In the genomic region with DNA sequence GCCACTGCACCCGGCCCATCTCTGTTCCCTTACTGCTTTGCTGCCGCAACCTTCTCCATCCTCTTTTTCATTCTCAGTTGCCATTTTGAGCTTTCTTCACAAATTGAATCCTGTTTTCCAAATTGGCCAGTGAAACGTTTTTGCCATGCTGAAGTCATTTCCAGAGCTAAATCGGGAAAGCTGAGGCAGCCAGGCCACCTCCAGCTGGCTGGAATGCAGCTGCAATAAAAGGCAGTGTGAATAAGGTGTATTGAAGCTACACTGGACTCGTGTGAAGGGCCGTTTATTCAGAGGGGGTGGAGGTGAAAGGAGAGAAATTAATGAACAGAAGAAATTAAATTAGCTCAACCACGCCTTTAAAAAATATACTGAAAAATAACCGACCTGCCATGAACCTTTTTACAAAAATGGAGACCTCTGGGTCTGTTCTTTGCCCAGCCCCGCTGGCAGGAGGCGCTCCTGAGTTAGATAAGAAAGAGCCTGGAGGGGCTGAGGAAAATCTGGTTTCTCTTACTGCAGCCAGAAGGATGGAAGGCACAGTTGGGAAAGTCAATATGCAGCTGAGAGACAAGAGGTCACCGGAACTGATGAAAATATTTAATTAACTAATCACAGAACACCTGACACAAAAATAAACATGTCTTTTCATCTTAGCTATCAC, we compare ENCODE assay signal across 15 cellular contexts.
DNase-seq lines count a peak whose midpoint lies in the region; ATAC-seq, FAIRE-seq and TF ChIP-seq lines count a peak whose summit lies in the region.
"Had no signal": no experiment of that assay in that cellular context is flagged by ENCODE, and none has a peak within 500 bp of the region (broad histone marks: within the 10 kb centered on the region; RNA-seq: fewer than 3 reads in every experiment).

No MANE protein-coding gene starts in this region.

- BruUV-seq in A673 (replicated peaks; lab: Mats Ljungman, UMichigan) = no TSS peak

- DNase-seq in A673 (ENCODE audit: low spot score) (peak; percentile 21), GM13977 (ENCODE audit: low spot score) (no peak), glutamatergic neuron (peak; percentile 65), NCI-H1930 (lab: John Stamatoyannopoulos, UW) (no peak), RCC 7860 (ENCODE audit: low spot score) (no peak), MV-4-11 (lab: John Stamatoyannopoulos, UW) (no peak)
- DNase-seq: activated CD8-positive, alpha-beta memory T cell treated with anti-CD3 and anti-CD28 coated beads for 24 hours; AML-193; esophagus squamous epithelium; mucosa of descending colon had no signal

- peaks cover 6% of the 10 kb centered on the region for H3K9me3 Mint-ChIP-seq in glutamatergic neuron (ENCODE audit: unreplicated experiment)
- H3K9me3 Mint-ChIP-seq: activated naive CD4-positive, alpha-beta T cell treated with anti-CD3 and anti-CD28 coated beads, Interleukin-2, amount 50 U/mL, for 24 hours had no signal

- no peaks in the 10 kb centered on the region for H3K4me1 ChIP-seq in A673 (ENCODE audit: insufficient read depth, low read length, poor library complexity, severe bottlenecking)
- H3K4me1 ChIP-seq: prostate gland had no signal

- H3K4me3 ChIP-seq in A673 (ENCODE audit: low read depth, low read length, poor library complexity, severe bottlenecking) = no peak overlapping the region
- H3K4me3 ChIP-seq: esophagus squamous epithelium, mucosa of descending colon, prostate gland had no signal

- FAIRE-seq in RCC 7860 (lab: Jason Lieb, UNC) = no peak
- FAIRE-seq: G401.6 had no signal

- in situ Hi-C loops in GM13977 (cut with MboI; ENCODE audit: low pct_unique_long_range_greater_than_20kb, low sequenced_read_pairs, unreplicated experiment) = no loop called here

- H3K27ac Mint-ChIP-seq in glutamatergic neuron (ENCODE audit: unreplicated experiment) = peak overlapping the region; percentile 50
- H3K27ac Mint-ChIP-seq: activated naive CD4-positive, alpha-beta T cell treated with anti-CD3 and anti-CD28 coated beads, Interleukin-2, amount 50 U/mL, for 24 hours had no signal

- intact Hi-C loops in A673 (cut with micrococcal nuclease; ENCODE audit: unreplicated experiment) = loop anchor here (10.0 kb wide), 1 partner anchor 211 kb away; no protein-coding TSS in a partner anchor

- H3K36me3 ChIP-seq in A673 (ENCODE audit: insufficient read depth, low read length, poor library complexity, severe bottlenecking) = no peaks in the 10 kb centered on the region
- H3K36me3 ChIP-seq: esophagus squamous epithelium, prostate gland had no signal

- CTCF ChIA-PET in A673 (lab: Charles Lee) = no interaction called here

- no peak overlapping the region for H3K4me3 Mint-ChIP-seq in glutamatergic neuron (ENCODE audit: unreplicated experiment)
- H3K4me3 Mint-ChIP-seq: activated naive CD4-positive, alpha-beta T cell treated with anti-CD3 and anti-CD28 coated beads, Interleukin-2, amount 50 U/mL, for 24 hours had no signal

- no peaks in the 10 kb centered on the region for H3K27me3 ChIP-seq in A673 (replicated peaks; ENCODE audit: insufficient read depth, low read depth, low read length, poor library complexity)
- H3K27me3 ChIP-seq: esophagus squamous epithelium had no signal

- no peak overlapping the region for H3K27ac ChIP-seq in A673 (ENCODE audit: low read depth, low read length, poor library complexity, severe bottlenecking)
- H3K27ac ChIP-seq: prostate gland had no signal

- H3K36me3 Mint-ChIP-seq in glutamatergic neuron (ENCODE audit: unreplicated experiment) = no peaks in the 10 kb centered on the region

- H3K4me1 Mint-ChIP-seq in glutamatergic neuron (ENCODE audit: low read depth, unreplicated experiment) = peaks cover 14% of the 10 kb centered on the region

- H3K9me3 ChIP-seq in A673 (ENCODE audit: low read depth, low read length, poor library complexity, severe bottlenecking) = no peaks in the 10 kb centered on the region
- H3K9me3 ChIP-seq: esophagus squamous epithelium, mucosa of descending colon, prostate gland had no signal

- TF ChIP-seq CTCF in A673 (conservative IDR thresholded peaks at IDR 0.05; ENCODE audit: low read depth, low read length) (peak; percentile 42), GM13977 (IDR thresholded peaks at IDR 0.05; ENCODE audit: extremely low read depth, insufficient read depth, missing control alignments) (peak; percentile 23), glutamatergic neuron (IDR thresholded peaks at IDR 0.05; ENCODE audit: partially characterized antibody, unreplicated experiment) (peak; percentile 26)

- POLR2A ChIA-PET in A673 (lab: Charles Lee; ENCODE audit: low non-redundant PET) = no interaction called here

- no peaks in the 10 kb centered on the region for H3K27me3 Mint-ChIP-seq in glutamatergic neuron (ENCODE audit: unreplicated experiment)
- H3K27me3 Mint-ChIP-seq: activated naive CD4-positive, alpha-beta T cell treated with anti-CD3 and anti-CD28 coated beads, Interleukin-2, amount 50 U/mL, for 24 hours had no signal

- ATAC-seq in SK-N-SH treated with all-trans-retinoic acid at 6 μM for 48 hours = 0 out of 3 replicates have a peak, but pooled peaks have one; percentile 31
- ATAC-seq in GM19023 (IDR thresholded peaks at IDR 0.05; ENCODE audit: unreplicated experiment) = no peak
- ATAC-seq: mucosa of descending colon had no signal

TF ChIP-seq in SK-N-SH treated with all-trans-retinoic acid at 6 μM for 48 hours, 23 proteins besides CTCF, POLR2A, EP300 and RAD21 (continues in another document):
- TF ChIP-seq, protein P1, sequence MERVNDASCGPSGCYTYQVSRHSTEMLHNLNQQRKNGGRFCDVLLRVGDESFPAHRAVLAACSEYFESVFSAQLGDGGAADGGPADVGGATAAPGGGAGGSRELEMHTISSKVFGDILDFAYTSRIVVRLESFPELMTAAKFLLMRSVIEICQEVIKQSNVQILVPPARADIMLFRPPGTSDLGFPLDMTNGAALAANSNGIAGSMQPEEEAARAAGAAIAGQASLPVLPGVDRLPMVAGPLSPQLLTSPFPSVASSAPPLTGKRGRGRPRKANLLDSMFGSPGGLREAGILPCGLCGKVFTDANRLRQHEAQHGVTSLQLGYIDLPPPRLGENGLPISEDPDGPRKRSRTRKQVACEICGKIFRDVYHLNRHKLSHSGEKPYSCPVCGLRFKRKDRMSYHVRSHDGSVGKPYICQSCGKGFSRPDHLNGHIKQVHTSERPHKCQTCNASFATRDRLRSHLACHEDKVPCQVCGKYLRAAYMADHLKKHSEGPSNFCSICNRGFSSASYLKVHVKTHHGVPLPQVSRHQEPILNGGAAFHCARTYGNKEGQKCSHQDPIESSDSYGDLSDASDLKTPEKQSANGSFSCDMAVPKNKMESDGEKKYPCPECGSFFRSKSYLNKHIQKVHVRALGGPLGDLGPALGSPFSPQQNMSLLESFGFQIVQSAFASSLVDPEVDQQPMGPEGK (CRISPR knock-in tag; IDR thresholded peaks at IDR 0.05; ENCODE audit: borderline replicate concordance) = no peak
- no peak for TF ChIP-seq ARNTL (CRISPR knock-in tag; IDR thresholded peaks at IDR 0.05; ENCODE audit: borderline replicate concordance, low read depth)
- TF ChIP-seq ZC3H10 (CRISPR knock-in tag; IDR thresholded peaks at IDR 0.05) = no peak
- TF ChIP-seq SNAI2 (CRISPR knock-in tag; IDR thresholded peaks at IDR 0.05) = no peak
- TF ChIP-seq, protein P2, sequence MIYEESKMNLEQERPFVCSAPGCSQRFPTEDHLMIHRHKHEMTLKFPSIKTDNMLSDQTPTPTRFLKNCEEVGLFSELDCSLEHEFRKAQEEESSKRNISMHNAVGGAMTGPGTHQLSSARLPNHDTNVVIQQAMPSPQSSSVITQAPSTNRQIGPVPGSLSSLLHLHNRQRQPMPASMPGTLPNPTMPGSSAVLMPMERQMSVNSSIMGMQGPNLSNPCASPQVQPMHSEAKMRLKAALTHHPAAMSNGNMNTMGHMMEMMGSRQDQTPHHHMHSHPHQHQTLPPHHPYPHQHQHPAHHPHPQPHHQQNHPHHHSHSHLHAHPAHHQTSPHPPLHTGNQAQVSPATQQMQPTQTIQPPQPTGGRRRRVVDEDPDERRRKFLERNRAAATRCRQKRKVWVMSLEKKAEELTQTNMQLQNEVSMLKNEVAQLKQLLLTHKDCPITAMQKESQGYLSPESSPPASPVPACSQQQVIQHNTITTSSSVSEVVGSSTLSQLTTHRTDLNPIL (CRISPR knock-in tag; IDR thresholded peaks at IDR 0.05; ENCODE audit: low read depth) = no peak
- no peak for TF ChIP-seq ZNF8 (CRISPR knock-in tag; IDR thresholded peaks at IDR 0.05)
- TF ChIP-seq, protein P3, sequence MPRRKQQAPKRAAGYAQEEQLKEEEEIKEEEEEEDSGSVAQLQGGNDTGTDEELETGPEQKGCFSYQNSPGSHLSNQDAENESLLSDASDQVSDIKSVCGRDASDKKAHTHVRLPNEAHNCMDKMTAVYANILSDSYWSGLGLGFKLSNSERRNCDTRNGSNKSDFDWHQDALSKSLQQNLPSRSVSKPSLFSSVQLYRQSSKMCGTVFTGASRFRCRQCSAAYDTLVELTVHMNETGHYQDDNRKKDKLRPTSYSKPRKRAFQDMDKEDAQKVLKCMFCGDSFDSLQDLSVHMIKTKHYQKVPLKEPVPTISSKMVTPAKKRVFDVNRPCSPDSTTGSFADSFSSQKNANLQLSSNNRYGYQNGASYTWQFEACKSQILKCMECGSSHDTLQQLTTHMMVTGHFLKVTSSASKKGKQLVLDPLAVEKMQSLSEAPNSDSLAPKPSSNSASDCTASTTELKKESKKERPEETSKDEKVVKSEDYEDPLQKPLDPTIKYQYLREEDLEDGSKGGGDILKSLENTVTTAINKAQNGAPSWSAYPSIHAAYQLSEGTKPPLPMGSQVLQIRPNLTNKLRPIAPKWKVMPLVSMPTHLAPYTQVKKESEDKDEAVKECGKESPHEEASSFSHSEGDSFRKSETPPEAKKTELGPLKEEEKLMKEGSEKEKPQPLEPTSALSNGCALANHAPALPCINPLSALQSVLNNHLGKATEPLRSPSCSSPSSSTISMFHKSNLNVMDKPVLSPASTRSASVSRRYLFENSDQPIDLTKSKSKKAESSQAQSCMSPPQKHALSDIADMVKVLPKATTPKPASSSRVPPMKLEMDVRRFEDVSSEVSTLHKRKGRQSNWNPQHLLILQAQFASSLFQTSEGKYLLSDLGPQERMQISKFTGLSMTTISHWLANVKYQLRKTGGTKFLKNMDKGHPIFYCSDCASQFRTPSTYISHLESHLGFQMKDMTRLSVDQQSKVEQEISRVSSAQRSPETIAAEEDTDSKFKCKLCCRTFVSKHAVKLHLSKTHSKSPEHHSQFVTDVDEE (CRISPR knock-in tag; IDR thresholded peaks at IDR 0.05) = no peak

Comparison
In these comparisons a context has a peak if more than half of its experiments do, and no peak if none do; other contexts are left out.
1. DNase-seq: peak in A673 (single experiment) and glutamatergic neuron (single experiment); none in GM13977 (single experiment), NCI-H1930 (0 of 2), RCC 7860 (single experiment) and MV-4-11 (single experiment).
2. Peak in every context shown above with its lines, with median percentiles within 50 percentile points of each other: CTCF ChIP-seq.